ENCODE assay signal across 14 cellular contexts in genomic region chr3:188241072-188241471, GRCh38.
DNase-seq lines count a peak whose midpoint lies in the region; ATAC-seq and TF ChIP-seq lines count a peak whose summit lies in the region.
"Had no signal": no experiment of that assay in that cellular context is flagged by ENCODE, and none has a peak within 500 bp of the region (broad histone marks: within the 10 kb centered on the region; RNA-seq: fewer than 3 reads in every experiment).

No MANE protein-coding gene starts in this region.

- H3K27ac ChIP-seq in Panc1 (ENCODE audit: low read length) (peak overlapping the region; percentile 55; the same call in 1 of the 2 replicates), mesenchymal stem cell (ENCODE audit: low read length, poor library complexity, severe bottlenecking) (peak overlapping the region; percentile 23), thoracic aorta (peak overlapping the region; percentile 23 to 50)

- in situ Hi-C loops in Panc1 (cut with HindIII; ENCODE audit: low pct_unique_long_range_greater_than_20kb, low sequenced_read_pairs) = no loop called here

- no peak for TF ChIP-seq CTCF in Panc1 (IDR thresholded peaks at IDR 0.05)
- TF ChIP-seq CTCF in fibroblast of mammary gland (conservative IDR thresholded peaks at IDR 0.05; ENCODE audit: control insufficient read depth, insufficient read depth, low read depth, low read length) = no peak
- TF ChIP-seq CTCF in thoracic aorta (IDR thresholded peaks at IDR 0.05) = no peak

- H3K79me1 ChIP-seq in mesenchymal stem cell (replicated peaks; ENCODE audit: low read length, poor library complexity, severe bottlenecking) = peaks cover 15% of the 10 kb centered on the region

- no peak overlapping the region for H2AK5ac ChIP-seq in mesenchymal stem cell (ENCODE audit: low read length, severe bottlenecking)

- BruUV-seq in Panc1 (replicated peaks; lab: Mats Ljungman, UMichigan) = no TSS peak

- H3K27me3 ChIP-seq in Panc1 (ENCODE audit: control insufficient read depth, insufficient read depth, low read length) (no peaks in the 10 kb centered on the region), mesenchymal stem cell (ENCODE audit: control insufficient read depth in 1 of 2, insufficient read depth in 1 of 2, low read length in 2 of 2) (no peaks in the 10 kb centered on the region), thoracic aorta (replicated peaks; ENCODE audit: insufficient read depth) (no peaks in the 10 kb centered on the region)
- H3K27me3 ChIP-seq: spleen had no signal

- no peak overlapping the region for H3K23ac ChIP-seq in mesenchymal stem cell (ENCODE audit: low read length in 2 of 2)

- H3K9ac ChIP-seq in mesenchymal stem cell (ENCODE audit: low read length) = no peak overlapping the region

- H2BK12ac ChIP-seq in mesenchymal stem cell (ENCODE audit: low read length in 2 of 2) = no peak overlapping the region

- H3K4ac ChIP-seq in mesenchymal stem cell (ENCODE audit: low read depth in 1 of 2, low read length in 2 of 2) = no peak overlapping the region

- WGBS in mesenchymal stem cell = 24% methylated on average over 3 of the region's 7 CpGs

- CTCF ChIA-PET in Panc1 (lab: Charles Lee) = interaction anchor here (0.6 kb wide), 1 partner anchor 493 kb away, joined by 5 read pairs; no protein-coding TSS in a partner anchor

- H3K36me3 ChIP-seq in Panc1 (ENCODE audit: control insufficient read depth, insufficient read depth, low read length) (no peaks in the 10 kb centered on the region), mesenchymal stem cell (ENCODE audit: control insufficient read depth in 1 of 2, insufficient read depth in 2 of 2, low read depth in 1 of 2, low read length in 2 of 2) (peaks cover 3 to 6% of the 10 kb centered on the region in 2 experiments), thoracic aorta (no peaks in the 10 kb centered on the region)
- H3K36me3 ChIP-seq: spleen had no signal

- no peak overlapping the region for H3K18ac ChIP-seq in mesenchymal stem cell (ENCODE audit: low read depth in 1 of 2, low read length in 2 of 2)

- intact Hi-C loops in Panc1 (cut with micrococcal nuclease; ENCODE audit: unreplicated experiment) = no loop called here

- no peak overlapping the region for H2BK5ac ChIP-seq in mesenchymal stem cell (ENCODE audit: low read depth, low read length, poor library complexity, severe bottlenecking)

- H3K9me3 ChIP-seq in Panc1 (ENCODE audit: control insufficient read depth, insufficient read depth, low read depth, low read length) (no peaks in the 10 kb centered on the region), mesenchymal stem cell (ENCODE audit: control insufficient read depth, low read length) (no peaks in the 10 kb centered on the region), thoracic aorta (no peaks in the 10 kb centered on the region)
- H3K9me3 ChIP-seq: spleen had no signal

- no peak for DNase-seq in Panc1 (ENCODE audit: low read depth, low spot score)
- DNase-seq in fibroblast of mammary gland (ENCODE audit: low read depth) = peak; percentile 35
- DNase-seq in mesenchymal stem cell = peak; percentile 86
- DNase-seq in thoracic aorta (ENCODE audit: low spot score) = no peak
- no peak for DNase-seq in middle frontal gyrus (ENCODE audit: extremely low spot score, low spot score)
- no peak for DNase-seq in SKM-1 treated with dmso at 0.1 percent for 144 hours (lab: John Stamatoyannopoulos, UW; ENCODE audit: unreplicated experiment)
- no peak for DNase-seq in activated CD4-positive, alpha-beta T cell treated with anti-CD3 and anti-CD28 coated beads, Interleukin-2, amount 50 U/mL, for 4 hours
- DNase-seq: DMS153, foreskin melanocyte, mesendoderm, NCI-H2227 treated with DMSO at 0.1 percent for 48 hours, spleen had no signal

- no peak overlapping the region for H3K4me2 ChIP-seq in mesenchymal stem cell (ENCODE audit: low read length, poor library complexity, severe bottlenecking)

- no peak overlapping the region for H4K91ac ChIP-seq in mesenchymal stem cell (ENCODE audit: low read length)

- H4K8ac ChIP-seq in mesenchymal stem cell (ENCODE audit: low read length) = peak overlapping the region; percentile 75

- peak; percentile 63 for ATAC-seq in Panc1
- ATAC-seq in thoracic aorta (ENCODE audit: insufficient number of reproducible peaks, low FRiP score, low read depth) = no peak
- ATAC-seq in GM21723 (IDR thresholded peaks at IDR 0.05; ENCODE audit: unreplicated experiment) = no peak
- ATAC-seq: activated CD4-positive, CD25-positive, alpha-beta regulatory T cell treated with anti-CD3 and anti-CD28 coated beads, Interleukin-2, amount 50 U/mL, for 24 hours had no signal

- H3K4me3 ChIP-seq in Panc1 (ENCODE audit: low read depth in 2 of 2, low read length in 2 of 2) (no peak overlapping the region), fibroblast of mammary gland (ENCODE audit: control insufficient read depth, low read depth, low read length) (no peak overlapping the region), mesenchymal stem cell (ENCODE audit: insufficient read depth in 1 of 2, low read depth in 1 of 2, low read length in 2 of 2) (no peak overlapping the region), thoracic aorta (peak overlapping the region; percentile 44)
- H3K4me3 ChIP-seq: spleen had no signal

- no peak overlapping the region for H2BK120ac ChIP-seq in mesenchymal stem cell (ENCODE audit: low read depth, low read length)

- no peak overlapping the region for H2AFZ ChIP-seq in mesenchymal stem cell (ENCODE audit: low read depth, low read length)

- H3K4me1 ChIP-seq in Panc1 (ENCODE audit: control insufficient read depth, insufficient read depth, low read length) (peaks cover 31% of the 10 kb centered on the region), mesenchymal stem cell (ENCODE audit: control insufficient read depth, insufficient read depth, low read depth, low read length) (peaks cover 13% of the 10 kb centered on the region), thoracic aorta (ENCODE audit: control insufficient read depth in 1 of 2, low read depth in 2 of 2) (peaks cover 22 to 84% of the 10 kb centered on the region in 2 donors)

- no peak overlapping the region for H3K14ac ChIP-seq in mesenchymal stem cell (ENCODE audit: low read length in 2 of 2)

- no peak overlapping the region for H2BK15ac ChIP-seq in mesenchymal stem cell (ENCODE audit: low read depth, poor library complexity, severe bottlenecking)

- POLR2A ChIA-PET in Panc1 (lab: Charles Lee) = interaction anchor here (0.6 to 0.7 kb wide), 2 partner anchors 314 to 1021 kb away, joined by 3 to 7 read pairs; no protein-coding TSS in a partner anchor

Comparison
In these comparisons a context has a peak if more than half of its experiments do, and no peak if none do; other contexts are left out.
1. DNase-seq: peak in fibroblast of mammary gland (single experiment) and mesenchymal stem cell (single experiment); none in Panc1 (single experiment), thoracic aorta (single experiment), middle frontal gyrus (single experiment), SKM-1 treated with dmso at 0.1 percent for 144 hours (single experiment) and activated CD4-positive, alpha-beta T cell treated with anti-CD3 and anti-CD28 coated beads, Interleukin-2, amount 50 U/mL, for 4 hours (0 of 2).
2. Peak in every context shown above with its lines, with median percentiles within 50 percentile points of each other: H3K27ac ChIP-seq.